22 cellular contexts compared by ENCODE assay signal in genomic region chr17:14580494-14580893, GRCh38.
A peak's percentile ranks its signal among the peaks of the same experiment; 100 is the strongest.
DNase-seq lines count a peak whose midpoint lies in the region; ATAC-seq, FAIRE-seq and TF ChIP-seq lines count a peak whose summit lies in the region.
"Had no signal": no experiment of that assay in that cellular context is flagged by ENCODE, and none has a peak within 500 bp of the region (broad histone marks: within the 10 kb centered on the region; RNA-seq: fewer than 3 reads in every experiment).

No MANE protein-coding gene starts in this region.

- no peak for FAIRE-seq in bronchial epithelial cell (lab: Jason Lieb, UNC)
- FAIRE-seq: GM12891, GM18507, HepG2 had no signal

- dilution Hi-C loops in IMR-90 (cut with HindIII; ENCODE audit: low sequenced_read_pairs, unreplicated experiment), result no loop called here

- intact Hi-C loops in IMR-90 (cut with micrococcal nuclease) (no loop called here), OCI-LY7 (cut with micrococcal nuclease; ENCODE audit: unreplicated experiment) (no loop called here)

- CTCF ChIA-PET in IMR-90 (lab: Yijun Ruan, JAX) (no interaction called here), OCI-LY7 (lab: Charles Lee; ENCODE audit: unreplicated experiment) (no interaction called here)

- no peaks in the 10 kb centered on the region for H3K79me1 ChIP-seq in IMR-90 (ENCODE audit: low read depth in 1 of 2, low read length in 2 of 2)

- no peaks in the 10 kb centered on the region; the same call in 1 of the 2 replicates for H3K9me1 ChIP-seq in IMR-90 (ENCODE audit: insufficient read depth, low read length)

- no CpG with 5 or more reads among the region's 5 CpGs for WGBS in IMR-90 (ENCODE audit: extremely low coverage in 2 of 2, insufficient read length in 1 of 2), 2 experiments

- BruUV-seq in IMR-90 (replicated peaks; lab: Mats Ljungman, UMichigan) (no TSS peak), OCI-LY7 (replicated peaks; lab: Mats Ljungman, UMichigan) (no TSS peak)

- H2AFZ ChIP-seq in IMR-90 (replicated peaks; ENCODE audit: low read length, poor library complexity) (no peak overlapping the region), osteoblast (ENCODE audit: low read length) (no peak overlapping the region), OCI-LY7 (ENCODE audit: low read length) (no peak overlapping the region; the same call in 1 of the 2 replicates)

- H3K27me3 ChIP-seq in IMR-90 (ENCODE audit: control insufficient read depth, insufficient read depth, low read length) (peaks cover 10% of the 10 kb centered on the region), bronchial epithelial cell (ENCODE audit: control insufficient read depth, insufficient read depth, low read length) (no peaks in the 10 kb centered on the region), osteoblast (ENCODE audit: insufficient read depth, low read length) (peaks cover 9% of the 10 kb centered on the region)

- TF ChIP-seq CTCF in IMR-90 (conservative IDR thresholded peaks at IDR 0.05; ENCODE audit: low read depth, low read length), result no peak
- no peak for TF ChIP-seq CTCF in bronchial epithelial cell (IDR thresholded peaks at IDR 0.05; ENCODE audit: insufficient read depth, low read length, severe bottlenecking)
- TF ChIP-seq CTCF in osteoblast (IDR thresholded peaks at IDR 0.05; ENCODE audit: extremely low read depth, low read depth, low read length), result no peak
- no peak for TF ChIP-seq CTCF in OCI-LY7 (conservative IDR thresholded peaks at IDR 0.05; ENCODE audit: low read length)

- POLR2A ChIA-PET in IMR-90 (lab: Charles Lee; ENCODE audit: unreplicated experiment) (no interaction called here), OCI-LY7 (lab: Charles Lee) (no interaction called here)

- H2BK5ac ChIP-seq in IMR-90 (ENCODE audit: low read depth, low read length, poor library complexity, severe bottlenecking), result no peak overlapping the region

- TF ChIP-seq RAD21 in IMR-90 (IDR thresholded peaks at IDR 0.05; ENCODE audit: low read length), result no peak

- H3K79me2 ChIP-seq in osteoblast (ENCODE audit: insufficient read depth, low read length) (no peaks in the 10 kb centered on the region), OCI-LY7 (ENCODE audit: insufficient read depth, low read depth, low read length) (no peaks in the 10 kb centered on the region)

- H3K9me2 ChIP-seq in OCI-LY7 (ENCODE audit: insufficient read depth, low read length), result no peaks in the 10 kb centered on the region

- H4K20me1 ChIP-seq in IMR-90 (ENCODE audit: insufficient read depth, low read length) (no peaks in the 10 kb centered on the region), osteoblast (ENCODE audit: insufficient read depth, low read length) (no peaks in the 10 kb centered on the region), OCI-LY7 (ENCODE audit: insufficient read depth, low read length) (no peaks in the 10 kb centered on the region)

- H3K4me3 ChIP-seq in IMR-90 (ENCODE audit: insufficient read depth, low read depth, low read length) (no peak overlapping the region), bronchial epithelial cell (ENCODE audit: low read depth, low read length) (no peak overlapping the region), osteoblast (ENCODE audit: insufficient read depth, low read length) (no peak overlapping the region), OCI-LY7 (ENCODE audit: low read depth, low read length, poor library complexity, severe bottlenecking) (no peak overlapping the region)

- H4K5ac ChIP-seq in IMR-90 (ENCODE audit: low read depth, low read length), result no peak overlapping the region

- no peak overlapping the region for H3K14ac ChIP-seq in IMR-90 (replicated peaks; ENCODE audit: low read depth, low read length)

- no peak overlapping the region for H2BK15ac ChIP-seq in IMR-90 (ENCODE audit: low read depth, low read length)

- no peak overlapping the region for H3K9ac ChIP-seq in IMR-90 (ENCODE audit: low read depth, low read length)
- H3K9ac ChIP-seq: KMS-11 had no signal

- H3K56ac ChIP-seq in IMR-90 (ENCODE audit: extremely low read depth, insufficient read depth, low read length), result no peak overlapping the region

- H3K36me3 ChIP-seq in IMR-90 (ENCODE audit: control insufficient read depth, insufficient read depth, low read length) (no peaks in the 10 kb centered on the region), bronchial epithelial cell (ENCODE audit: control insufficient read depth, insufficient read depth, low read length) (no peaks in the 10 kb centered on the region), osteoblast (ENCODE audit: insufficient read depth, low read length) (no peaks in the 10 kb centered on the region), OCI-LY7 (ENCODE audit: insufficient read depth, low read length) (no peaks in the 10 kb centered on the region)

- no peak overlapping the region for H2AK5ac ChIP-seq in IMR-90 (ENCODE audit: low read depth, low read length)

- H3K9me3 ChIP-seq in IMR-90 (ENCODE audit: control insufficient read depth, insufficient read depth, low read length), result no peaks in the 10 kb centered on the region
- no peaks in the 10 kb centered on the region for H3K9me3 ChIP-seq in osteoblast (ENCODE audit: low read depth, low read length)
- no peaks in the 10 kb centered on the region for H3K9me3 ChIP-seq in OCI-LY7 (ENCODE audit: low read length)

- DNase-seq in Daoy (ENCODE audit: low read depth), result peak; percentile 40
- DNase-seq in IMR-90, result peak; percentile 12
- DNase-seq in bronchial epithelial cell (ENCODE audit: low read depth), result peak; percentile 16
- peak; percentile 76 for DNase-seq in osteoblast (ENCODE audit: insufficient read length, low spot score, missing footprints)
- DNase-seq in OCI-LY7 (ENCODE audit: low spot score), result no peak
- no peak for DNase-seq in NCI-H2107 (lab: John Stamatoyannopoulos, UW)
- DNase-seq in KBM-7, result no peak
- DNase-seq: DND-41, H9, MM.1S, NCI-H1092, NCI-H2081, NCI-H510A, NCI-H82, RPMI8226, SHP77 treated with DMSO at 0.1 percent for 48 hours, T-helper 1 cell had no signal

- TF ChIP-seq POLR2A in IMR-90 (IDR thresholded peaks at IDR 0.05; ENCODE audit: low read depth, low read length), result no peak

- H2AK9ac ChIP-seq in IMR-90 (replicated peaks; ENCODE audit: low read depth, low read length, poor library complexity), result no peak overlapping the region

- no peak overlapping the region for H3K18ac ChIP-seq in IMR-90 (ENCODE audit: low read depth, low read length)

- H2BK20ac ChIP-seq in IMR-90 (ENCODE audit: low read depth, low read length), result no peak overlapping the region

- no peak overlapping the region for H4K91ac ChIP-seq in IMR-90 (ENCODE audit: insufficient read depth, low read depth, low read length)

- no peak overlapping the region for H2BK120ac ChIP-seq in IMR-90 (ENCODE audit: low read depth, low read length)

- no peak overlapping the region for H4K8ac ChIP-seq in IMR-90 (ENCODE audit: low read depth in 2 of 2, low read length in 2 of 2)

- H3K4ac ChIP-seq in IMR-90 (ENCODE audit: low read depth, low read length), result no peak overlapping the region

- in situ Hi-C loops in IMR-90 (cut with MboI; ENCODE audit: low sequenced_read_pairs) (no loop called here), KBM-7 (cut with MboI; ENCODE audit: low pct_unique_long_range_greater_than_20kb, low sequenced_read_pairs) (no loop called here)

- ATAC-seq in IMR-90 (ENCODE audit: low read depth), result no peak
- ATAC-seq in GM21367 (IDR thresholded peaks at IDR 0.05; ENCODE audit: unreplicated experiment), result no peak
- ATAC-seq: HepG2 had no signal

- H3K4me1 ChIP-seq in IMR-90 (ENCODE audit: control insufficient read depth, insufficient read depth, low read length), result no peaks in the 10 kb centered on the region; the same call in 1 of the 2 replicates
- peaks cover 2% of the 10 kb centered on the region for H3K4me1 ChIP-seq in osteoblast (ENCODE audit: insufficient read depth, low read length)
- no peaks in the 10 kb centered on the region for H3K4me1 ChIP-seq in OCI-LY7 (ENCODE audit: insufficient read depth, low read length, poor library complexity, severe bottlenecking)

- H3K4me2 ChIP-seq in IMR-90 (ENCODE audit: low read depth, low read length) (no peak overlapping the region), osteoblast (ENCODE audit: insufficient read depth, low read length) (no peak overlapping the region), OCI-LY7 (ENCODE audit: low read length) (no peak overlapping the region)
- H3K4me2 ChIP-seq: KMS-11 had no signal

- H3K23ac ChIP-seq in IMR-90 (ENCODE audit: low read depth, low read length), result no peak overlapping the region

- H3K27ac ChIP-seq in IMR-90 (ENCODE audit: insufficient read depth, low read length) (no peak overlapping the region), osteoblast (ENCODE audit: low read depth, low read length) (no peak overlapping the region), OCI-LY7 (ENCODE audit: low read depth, low read length, poor library complexity, severe bottlenecking) (no peak overlapping the region)
- H3K27ac ChIP-seq: KMS-11 had no signal

TF ChIP-seq in IMR-90, 13 proteins besides CTCF, POLR2A, EP300 and RAD21:
- TF ChIP-seq SMC3 (IDR thresholded peaks at IDR 0.05; ENCODE audit: low read depth, low read length) (no peak), BHLHE40 (IDR thresholded peaks at IDR 0.05; ENCODE audit: low read depth, low read length) (no peak), USF2 (IDR thresholded peaks at IDR 0.05; ENCODE audit: low read depth, low read length) (no peak)

Comparison
In these comparisons a context has a peak if more than half of its experiments do, and no peak if none do; other contexts are left out.
1. DNase-seq: peak in Daoy (single experiment), IMR-90 (single experiment), bronchial epithelial cell (single experiment) and osteoblast (single experiment); none in OCI-LY7 (single experiment), NCI-H2107 (single experiment) and KBM-7 (single experiment).